In the genomic region with DNA sequence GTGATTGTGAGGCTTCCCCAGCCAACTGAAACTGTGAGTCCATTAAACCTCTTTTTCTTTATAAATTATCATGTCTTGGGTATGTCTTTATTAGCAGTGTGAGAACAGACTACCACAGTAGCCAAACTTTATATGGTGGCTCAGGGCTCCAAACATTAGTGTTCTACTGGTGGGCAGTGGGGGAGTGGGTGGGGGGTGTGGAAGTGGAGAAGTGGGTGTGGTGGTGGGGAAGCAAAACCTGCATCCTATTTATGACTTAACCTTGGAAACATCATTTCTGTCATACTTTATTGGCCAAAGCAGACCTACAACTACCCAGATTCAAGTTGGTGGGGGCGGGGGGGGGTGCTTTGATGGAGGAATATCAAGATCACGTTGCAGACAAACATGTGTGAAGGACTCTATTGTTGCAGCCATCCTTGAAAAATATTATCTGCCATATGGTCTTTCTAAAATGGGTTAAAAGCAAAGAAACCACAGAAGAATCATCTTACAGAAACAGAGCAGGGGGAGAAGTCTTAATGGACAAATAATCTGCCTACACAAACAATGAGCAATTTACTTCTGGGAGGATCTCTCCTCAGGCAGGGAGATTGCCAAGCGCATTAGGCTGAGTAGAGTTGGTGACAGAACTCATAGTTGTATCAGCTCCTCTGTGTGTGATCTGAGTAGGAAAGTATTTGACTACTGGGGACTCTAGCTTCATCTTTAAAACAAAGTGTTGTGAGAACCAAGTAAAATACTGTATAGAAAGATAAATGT, we compare ENCODE assay signal across 10 cellular contexts. TPM values are rescaled to one million over a fixed set of nuclear protein-coding genes. Genes with fewer than 3 reads are reported as not detected.
A peak's percentile ranks its signal among the peaks of the same experiment; 100 is the strongest.
DNase-seq lines count a peak whose midpoint lies in the region; ATAC-seq and TF ChIP-seq lines count a peak whose summit lies in the region.
"Had no signal": no experiment of that assay in that cellular context is flagged by ENCODE, and none has a peak within 500 bp of the region (broad histone marks: within the 10 kb centered on the region; RNA-seq: fewer than 3 reads in every experiment).

No MANE protein-coding gene starts in this region.

- in situ Hi-C loops in gastrocnemius medialis (cut with MboI; ENCODE audit: low sequenced_read_pairs in 4 of 4) = loop anchor here in 1 of 4 donors (10.0 to 25.0 kb wide), 2 partner anchors 201 to 828 kb away; a partner anchor contains a TSS

- peak overlapping the region; percentile 90 for H3K4me3 Mint-ChIP-seq in MCF 10A (ENCODE audit: unreplicated experiment)
- H3K4me3 Mint-ChIP-seq in type B pancreatic cell = peak overlapping the region; percentile 89

- no peaks in the 10 kb centered on the region for H4K20me1 ChIP-seq in SU-DHL-6 (ENCODE audit: low read depth, low read length)

- intact Hi-C loops in MCF 10A (cut with micrococcal nuclease) = loop anchor here (10.0 kb wide), 1 partner anchor 831 kb away; a partner anchor contains a TSS
- intact Hi-C loops in breast epithelium (cut with DNase I; ENCODE audit: low total_unique reads) = loop anchor here (5.0 kb wide), 1 partner anchor 453 kb away; no protein-coding TSS in a partner anchor
- intact Hi-C loops in gastrocnemius medialis (cut with DNase I; ENCODE audit: low total_unique reads) = no loop called here

- H3K36me3 ChIP-seq in breast epithelium = no peaks in the 10 kb centered on the region
- 0 out of 2 replicates have a peak, but pooled peaks cover 4% of the 10 kb centered on the region for H3K36me3 ChIP-seq in SU-DHL-6 (ENCODE audit: low read length)
- peaks cover 0 to 12% of the 10 kb centered on the region in 2 donors for H3K36me3 ChIP-seq in gastrocnemius medialis

- H3K27me3 Mint-ChIP-seq in MCF 10A (ENCODE audit: insufficient read depth, unreplicated experiment) (no peaks in the 10 kb centered on the region), type B pancreatic cell (peaks cover 10% of the 10 kb centered on the region)

- peaks cover 11% of the 10 kb centered on the region for H3K36me3 Mint-ChIP-seq in MCF 10A (ENCODE audit: insufficient read depth, unreplicated experiment)
- peaks cover 11% of the 10 kb centered on the region for H3K36me3 Mint-ChIP-seq in type B pancreatic cell

- H3K4me1 Mint-ChIP-seq in MCF 10A (ENCODE audit: insufficient read depth, unreplicated experiment) = peaks cover 18% of the 10 kb centered on the region
- H3K4me1 Mint-ChIP-seq in type B pancreatic cell (ENCODE audit: unreplicated experiment) = peaks cover 16% of the 10 kb centered on the region

- no peaks in the 10 kb centered on the region for H3F3A ChIP-seq in SU-DHL-6 (ENCODE audit: insufficient read depth)

- H2AFZ ChIP-seq in SU-DHL-6 (ENCODE audit: low read depth, low read length, severe bottlenecking) = peak overlapping the region; percentile 71

- TF ChIP-seq CTCF in MCF 10A (IDR thresholded peaks at IDR 0.05; ENCODE audit: unreplicated experiment) (no peak), breast epithelium (IDR thresholded peaks at IDR 0.05) (no peak), SU-DHL-6 (IDR thresholded peaks at IDR 0.05; ENCODE audit: insufficient read depth, low read length, poor library complexity, severe bottlenecking) (no peak), type B pancreatic cell (conservative IDR thresholded peaks at IDR 0.05) (no peak), gastrocnemius medialis (IDR thresholded peaks at IDR 0.05 in 4 of 5, conservative IDR thresholded peaks at IDR 0.05 in 1 of 5) (no peak)

- H3K27me3 ChIP-seq in breast epithelium (no peaks in the 10 kb centered on the region), SU-DHL-6 (ENCODE audit: low read length) (no peaks in the 10 kb centered on the region), gastrocnemius medialis (no peaks in the 10 kb centered on the region)

- H3K9ac ChIP-seq in SU-DHL-6 (ENCODE audit: low read length) = no peak overlapping the region

- no peak for ATAC-seq in gastrocnemius medialis
- no peak for ATAC-seq in GM18858 (IDR thresholded peaks at IDR 0.05; ENCODE audit: unreplicated experiment)
- no peak for ATAC-seq in HG03280 (IDR thresholded peaks at IDR 0.05; ENCODE audit: unreplicated experiment)

- POLR2A ChIA-PET in MCF 10A (lab: Yijun Ruan, JAX) = interaction anchor here (0.5 to 3.2 kb wide), 4 partner anchors 16 to 1777 kb away, joined by 3 to 36 read pairs (median 3); a partner anchor contains a TSS

- H3K27ac ChIP-seq in breast epithelium = no peak overlapping the region
- no peak overlapping the region for H3K27ac ChIP-seq in SU-DHL-6 (ENCODE audit: low read depth, low read length)
- H3K27ac ChIP-seq in gastrocnemius medialis = no peak overlapping the region

- H3K4me1 ChIP-seq in breast epithelium = no peaks in the 10 kb centered on the region
- peaks cover 18 to 19% of the 10 kb centered on the region in 2 donors for H3K4me1 ChIP-seq in gastrocnemius medialis

- H3K27ac Mint-ChIP-seq in MCF 10A (ENCODE audit: low read depth, unreplicated experiment) = peak overlapping the region; percentile 98
- peak overlapping the region; percentile 96 for H3K27ac Mint-ChIP-seq in type B pancreatic cell

- peaks cover 21% of the 10 kb centered on the region for H3K79me2 ChIP-seq in SU-DHL-6 (ENCODE audit: insufficient read depth, low read length)

- H3K4me2 ChIP-seq in SU-DHL-6 (ENCODE audit: low read depth, low read length, poor library complexity, severe bottlenecking) = peak overlapping the region; percentile 94

- H3K9me2 ChIP-seq in SU-DHL-6 (replicated peaks; ENCODE audit: insufficient read depth, low read length) = no peaks in the 10 kb centered on the region

- H3K9me3 Mint-ChIP-seq in MCF 10A (ENCODE audit: unreplicated experiment) (no peaks in the 10 kb centered on the region), type B pancreatic cell (no peaks in the 10 kb centered on the region)

- BruUV-seq in MCF 10A (replicated peaks; lab: Mats Ljungman, UMichigan) = no TSS peak

- TF ChIP-seq POLR2A in breast epithelium (IDR thresholded peaks at IDR 0.05) (no peak), gastrocnemius medialis (IDR thresholded peaks at IDR 0.05) (no peak)

- DNase-seq in MCF 10A (ENCODE audit: unreplicated experiment) (no peak), breast epithelium (ENCODE audit: low spot score in 2 of 2) (no peak), foreskin melanocyte (peak; percentile 44), type B pancreatic cell (ENCODE audit: extremely low spot score, unreplicated experiment) (no peak), gastrocnemius medialis (no peak)
- DNase-seq: GDM1 had no signal

- CTCF ChIA-PET in MCF 10A (lab: Yijun Ruan, JAX) = interaction anchor here (1.1 kb wide), 1 partner anchor 8 kb away, joined by 3 read pairs; no protein-coding TSS in a partner anchor

- H3K9me3 ChIP-seq in breast epithelium (no peaks in the 10 kb centered on the region), SU-DHL-6 (ENCODE audit: insufficient read depth, low read length) (no peaks in the 10 kb centered on the region), gastrocnemius medialis (no peaks in the 10 kb centered on the region)
- H3K9me3 ChIP-seq: mucosa of descending colon had no signal

- H3K4me3 ChIP-seq in breast epithelium (peak overlapping the region in 1 of 3 donors; percentile 95), SU-DHL-6 (ENCODE audit: insufficient read depth, low read length, poor library complexity, severe bottlenecking) (no peak overlapping the region), gastrocnemius medialis (peak overlapping the region in 2 of 4 donors; percentile 93 to 97)
- H3K4me3 ChIP-seq: mucosa of descending colon had no signal

RNA-seq across cellular contexts. Expression of a gene that starts 1.4 kb away (rescaled TPM):
- total RNA-seq in MCF 10A (2022) (41.5 and 49.7 TPM in 2 replicates), breast epithelium (100 to 1,000 TPM in 1 of 3 donors, 10 to 100 TPM in 2; 78.9 to 108 (median 79.0) TPM), type B pancreatic cell (ENCODE audit: low replicate concordance) (33.5 and 33.6 TPM in 2 replicates), gastrocnemius medialis (10 to 100 TPM; 37.9 to 62.1 (median 48.0) TPM)
